ENCODE assay signal across 1 cellular context in genomic region chr14:51651388-51652167, GRCh38.
TF ChIP-seq lines count a peak whose summit lies in the region.

TSS of gene FRMD6 (plus strand) at chr14:51651910. CDS start at chr14:51689837, 37,927 bp downstream.

TF ChIP-seq in HepG2, 621 proteins besides CTCF, POLR2A, EP300 and RAD21 (continued from another document and continues in another):
- no peak; the same call in 1 of the 2 replicates for TF ChIP-seq ZNF558 (CRISPR knock-in tag; IDR thresholded peaks at IDR 0.05; ENCODE audit: borderline replicate concordance)
- TF ChIP-seq E2F2 (CRISPR knock-in tag; IDR thresholded peaks at IDR 0.05; ENCODE audit: borderline replicate concordance): no peak
- no peak for TF ChIP-seq ZSCAN20 (CRISPR knock-in tag; IDR thresholded peaks at IDR 0.05; ENCODE audit: borderline replicate concordance)
- peak; percentile 16; the same call in 1 of the 2 replicates for TF ChIP-seq KDM2A (CRISPR knock-in tag; IDR thresholded peaks at IDR 0.05; ENCODE audit: borderline replicate concordance, low read depth)
- no peak; the same call in 1 of the 2 replicates for TF ChIP-seq ZNF724P (CRISPR knock-in tag; IDR thresholded peaks at IDR 0.05; ENCODE audit: borderline replicate concordance)
- TF ChIP-seq ZNF768 (CRISPR knock-in tag; IDR thresholded peaks at IDR 0.05): peak; percentile 5; the same call in 1 of the 2 replicates
- TF ChIP-seq BORCS8-MEF2B (CRISPR knock-in tag; IDR thresholded peaks at IDR 0.05): no peak
- TF ChIP-seq IKZF5 (CRISPR knock-in tag; IDR thresholded peaks at IDR 0.05): peak; percentile 16; the same call in 1 of the 2 replicates
- TF ChIP-seq BATF2 (CRISPR knock-in tag; IDR thresholded peaks at IDR 0.05): no peak
- no peak for TF ChIP-seq ZBTB38 (CRISPR knock-in tag; IDR thresholded peaks at IDR 0.05)
- TF ChIP-seq KAT2B (IDR thresholded peaks at IDR 0.05; ENCODE audit: borderline replicate concordance, low read depth, low read length): no peak
- TF ChIP-seq ZNF354B (CRISPR knock-in tag; IDR thresholded peaks at IDR 0.05): no peak
- TF ChIP-seq ZFP62 (CRISPR knock-in tag; IDR thresholded peaks at IDR 0.05): no peak
- TF ChIP-seq IKZF1 (IDR thresholded peaks at IDR 0.05): no peak
- no peak for TF ChIP-seq ZNF20 (CRISPR knock-in tag; IDR thresholded peaks at IDR 0.05)
- 0 out of 2 replicates have a peak, but pooled peaks have one; percentile 31 for TF ChIP-seq TP53 (CRISPR knock-in tag; conservative IDR thresholded peaks at IDR 0.05)
- no peak for TF ChIP-seq THAP9 (CRISPR knock-in tag; IDR thresholded peaks at IDR 0.05; ENCODE audit: borderline replicate concordance)
- TF ChIP-seq ADNP (CRISPR knock-in tag; IDR thresholded peaks at IDR 0.05): no peak
- TF ChIP-seq SMARCC2 (IDR thresholded peaks at IDR 0.05): no peak
- TF ChIP-seq ZNF235 (CRISPR knock-in tag; IDR thresholded peaks at IDR 0.05; ENCODE audit: borderline replicate concordance): no peak
- TF ChIP-seq TEF (CRISPR knock-in tag; IDR thresholded peaks at IDR 0.05): 0 out of 2 replicates have a peak, but pooled peaks have one; percentile 34
- no peak for TF ChIP-seq SNAI1 (CRISPR knock-in tag; IDR thresholded peaks at IDR 0.05; ENCODE audit: borderline replicate concordance)
- TF ChIP-seq HOXA3 (CRISPR knock-in tag; IDR thresholded peaks at IDR 0.05): peak; percentile 28; the same call in 1 of the 2 replicates
- no peak for TF ChIP-seq RAD51 (IDR thresholded peaks at IDR 0.05; ENCODE audit: borderline replicate concordance)
- TF ChIP-seq MZF1 (CRISPR knock-in tag; IDR thresholded peaks at IDR 0.05; ENCODE audit: borderline replicate concordance): no peak
- 0 out of 2 replicates have a peak, but pooled peaks have one; percentile 28 for TF ChIP-seq PITX1 (CRISPR knock-in tag; IDR thresholded peaks at IDR 0.05)
- no peak for TF ChIP-seq ZNF781 (CRISPR knock-in tag; IDR thresholded peaks at IDR 0.05; ENCODE audit: borderline replicate concordance, not compliant biosample characterization)
- no peak for TF ChIP-seq GABPA (IDR thresholded peaks at IDR 0.05; ENCODE audit: low read depth, low read length)
- TF ChIP-seq GABPA (CRISPR knock-in tag; IDR thresholded peaks at IDR 0.05; ENCODE audit: low read depth): no peak
- TF ChIP-seq CENPX (CRISPR knock-in tag; IDR thresholded peaks at IDR 0.05): no peak
- no peak for TF ChIP-seq ZNF44 (CRISPR knock-in tag; IDR thresholded peaks at IDR 0.05)
- no peak for TF ChIP-seq SSRP1 (CRISPR knock-in tag; IDR thresholded peaks at IDR 0.05)
- TF ChIP-seq ZNF607 (CRISPR knock-in tag; IDR thresholded peaks at IDR 0.05; ENCODE audit: borderline replicate concordance): no peak
- no peak for TF ChIP-seq GFI1 (CRISPR knock-in tag; IDR thresholded peaks at IDR 0.05; ENCODE audit: borderline replicate concordance)
- TF ChIP-seq ZNF670 (CRISPR knock-in tag; IDR thresholded peaks at IDR 0.05; ENCODE audit: borderline replicate concordance): no peak
- no peak for TF ChIP-seq CREB1 (IDR thresholded peaks at IDR 0.05)
- TF ChIP-seq CREB1 (CRISPR knock-in tag; IDR thresholded peaks at IDR 0.05): no peak
- TF ChIP-seq ZNF34 (CRISPR knock-in tag; IDR thresholded peaks at IDR 0.05; ENCODE audit: borderline replicate concordance): no peak
- peak; percentile 36; the same call in 1 of the 2 replicates for TF ChIP-seq SP5 (CRISPR knock-in tag; IDR thresholded peaks at IDR 0.05; ENCODE audit: borderline replicate concordance, low read depth)
- TF ChIP-seq DMAP1 (CRISPR knock-in tag; IDR thresholded peaks at IDR 0.05): peak; percentile 23; the same call in 1 of the 2 replicates
- peak; percentile 75; the same call in 1 of the 2 replicates for TF ChIP-seq ZNF546 (CRISPR knock-in tag; conservative IDR thresholded peaks at IDR 0.05)
- TF ChIP-seq SOX13 (IDR thresholded peaks at IDR 0.05): no peak
- 0 out of 4 replicates have a peak, but pooled peaks of 1 of the 2 experiments have one; percentile 1 for TF ChIP-seq SOX13 (CRISPR knock-in tag; conservative IDR thresholded peaks at IDR 0.05 in 1 of 2, IDR thresholded peaks at IDR 0.05 in 1 of 2)
- TF ChIP-seq FOXO4 (CRISPR knock-in tag; conservative IDR thresholded peaks at IDR 0.05): no peak
- no peak; the same call in 1 of the 2 replicates for TF ChIP-seq SMC3 (IDR thresholded peaks at IDR 0.05; ENCODE audit: low read length)
- TF ChIP-seq ZNF230 (CRISPR knock-in tag; IDR thresholded peaks at IDR 0.05): no peak; the same call in 1 of the 2 replicates
- TF ChIP-seq ZKSCAN8 (CRISPR knock-in tag; IDR thresholded peaks at IDR 0.05; ENCODE audit: borderline replicate concordance): no peak
- no peak for TF ChIP-seq MYNN (CRISPR knock-in tag; IDR thresholded peaks at IDR 0.05; ENCODE audit: low read depth)
- no peak for TF ChIP-seq NFYC (CRISPR knock-in tag; IDR thresholded peaks at IDR 0.05)
- 0 out of 2 replicates have a peak, but pooled peaks have one; percentile 5 for TF ChIP-seq WIZ (CRISPR knock-in tag; IDR thresholded peaks at IDR 0.05)
- TF ChIP-seq ZNF256 (CRISPR knock-in tag; conservative IDR thresholded peaks at IDR 0.05): no peak
- no peak; the same call in 1 of the 2 replicates for TF ChIP-seq SALL2 (CRISPR knock-in tag; IDR thresholded peaks at IDR 0.05)
- peak; percentile 16; the same call in 1 of the 2 replicates for TF ChIP-seq ZNF501 (CRISPR knock-in tag; IDR thresholded peaks at IDR 0.05)
- no peak for TF ChIP-seq CREM (IDR thresholded peaks at IDR 0.05)
- no peak for TF ChIP-seq CREM (CRISPR knock-in tag; IDR thresholded peaks at IDR 0.05)
- 0 out of 2 replicates have a peak, but pooled peaks have one; percentile 38 for TF ChIP-seq ZNF879 (CRISPR knock-in tag; IDR thresholded peaks at IDR 0.05)
- no peak for TF ChIP-seq ZNF326 (CRISPR knock-in tag; IDR thresholded peaks at IDR 0.05; ENCODE audit: borderline replicate concordance)
- TF ChIP-seq SAP130 (CRISPR knock-in tag; IDR thresholded peaks at IDR 0.05; ENCODE audit: low read depth): peak; percentile 66; the same call in 1 of the 2 replicates
- TF ChIP-seq PBX3 (CRISPR knock-in tag; IDR thresholded peaks at IDR 0.05; ENCODE audit: borderline replicate concordance): no peak
- TF ChIP-seq ZNF572 (CRISPR knock-in tag; IDR thresholded peaks at IDR 0.05): no peak
- peak; percentile 22; the same call in 1 of the 2 replicates for TF ChIP-seq ZNF12 (CRISPR knock-in tag; IDR thresholded peaks at IDR 0.05)
- TF ChIP-seq GMEB2 (CRISPR knock-in tag; IDR thresholded peaks at IDR 0.05; ENCODE audit: low read depth): no peak
- no peak for TF ChIP-seq ZEB1 (IDR thresholded peaks at IDR 0.05; ENCODE audit: insufficient replicate concordance, low read depth)
- TF ChIP-seq U2AF2 (IDR thresholded peaks at IDR 0.05; ENCODE audit: low read depth, low read length): no peak
- TF ChIP-seq ZNF251 (CRISPR knock-in tag; IDR thresholded peaks at IDR 0.05): no peak
- peak; percentile 92 for TF ChIP-seq FOXK2 (IDR thresholded peaks at IDR 0.05)
- TF ChIP-seq CENPT (CRISPR knock-in tag; IDR thresholded peaks at IDR 0.05; ENCODE audit: low read depth): no peak
- no peak for TF ChIP-seq ATF6 (CRISPR knock-in tag; conservative IDR thresholded peaks at IDR 0.05)
- TF ChIP-seq SP4 (CRISPR knock-in tag; IDR thresholded peaks at IDR 0.05): 0 out of 2 replicates have a peak, but pooled peaks have one; percentile 41
- TF ChIP-seq HNRNPH1 (optimal IDR thresholded peaks at IDR 0.05; ENCODE audit: low read depth, low read length): no peak
